In genomic region chr2:75982750-75983149, GRCh38 we compare ENCODE assay signal across 27 cellular contexts.
"Had no signal": no experiment of that assay in that cellular context is flagged by ENCODE, and none has a peak within 500 bp of the region (broad histone marks: within the 10 kb centered on the region; RNA-seq: fewer than 3 reads in every experiment).

No MANE protein-coding gene starts in this region.

- H3K9me3 Mint-ChIP-seq: nephron progenitor cell had no signal

- H3K27ac ChIP-seq: hepatocyte, left ventricle myocardium inferior, ovary, skin epidermis, stomach, suprapubic skin, thoracic aorta, tibial artery, uterus had no signal

- H3K4me3 ChIP-seq: hepatocyte, left ventricle myocardium inferior, lung, ovary, skin epidermis, stomach, suprapubic skin, thoracic aorta, tibial artery, uterus had no signal

- H3K27me3 ChIP-seq: hepatocyte, ovary, stomach, suprapubic skin, tibial artery, uterus had no signal

- DNase-seq: islet precursor cell; left ventricle myocardium inferior; mesendoderm; naive B cell; natural killer cell; nephron progenitor cell; ovary; retina; right cardiac atrium; stimulated activated CD4-positive, alpha-beta T cell treated with anti-CD3 and anti-CD28 coated beads, Interleukin-12 subunit alpha, Interleukin-12 subunit beta, amount 100 ng/mL, for 4 hours; stimulated activated CD4-positive, alpha-beta T cell treated with anti-CD3 and anti-CD28 coated beads, Interleukin-15, amount 100 ng/mL, for 24 hours; stimulated activated CD4-positive, alpha-beta T cell treated with anti-CD3 and anti-CD28 coated beads, Interleukin-2, amount 100 ng/mL, for 24 hours; stimulated activated CD4-positive, alpha-beta T cell treated with anti-CD3 and anti-CD28 coated beads, Interleukin-4, amount 100 ng/mL, for 1 hour; stimulated activated naive B cell treated with anti-CD40 and anti-IgM and Interleukin-4, amounts not matched to agents 10 μg/mL and 1 μg/mL and 100 μg/mL, for 72 hours; stimulated activated naive CD8-positive, alpha-beta T cell treated with anti-CD3 and anti-CD28 coated beads, Interleukin-15, Interleukin-2, amounts not matched to agents 100 U/mL and 50 U/mL, for 24 hours; stomach; tibial artery; trophoblast cell; uterus had no signal

- H3K79me2 ChIP-seq: hepatocyte had no signal

- H3K36me3 Mint-ChIP-seq: mesothelial cell of epicardium; naive B cell; natural killer cell; stimulated activated naive B cell treated with anti-CD40 and anti-IgM and Interleukin-4, amounts not matched to agents 10 μg/mL and 1 μg/mL and 100 μg/mL, for 72 hours had no signal

- H3K4me1 ChIP-seq: left ventricle myocardium inferior, stomach, suprapubic skin, tibial artery, uterus had no signal

- ATAC-seq: natural killer cell; right cardiac atrium; sciatic nerve; stimulated activated naive B cell treated with anti-CD40 and anti-IgM and Interleukin-4, amounts not matched to agents 10 μg/mL and 1 μg/mL and 100 μg/mL, for 72 hours; stimulated activated naive CD8-positive, alpha-beta T cell treated with anti-CD3 and anti-CD28 coated beads, Interleukin-15, Interleukin-2, amounts not matched to agents 100 U/mL and 50 U/mL, for 24 hours had no signal

- H3K4me3 Mint-ChIP-seq: mesothelial cell of epicardium; naive B cell; natural killer cell; nephron progenitor cell; stimulated activated naive B cell treated with anti-CD40 and anti-IgM and Interleukin-4, amounts not matched to agents 10 μg/mL and 1 μg/mL and 100 μg/mL, for 72 hours had no signal

- H3K27me3 Mint-ChIP-seq: naive B cell; progenitor cell of endocrine pancreas; stimulated activated naive B cell treated with anti-CD40 and anti-IgM and Interleukin-4, amounts not matched to agents 10 μg/mL and 1 μg/mL and 100 μg/mL, for 72 hours had no signal

- H3K36me3 ChIP-seq: left ventricle myocardium inferior, ovary, stomach, suprapubic skin, thoracic aorta, tibial artery, uterus had no signal

- H3K4me1 Mint-ChIP-seq: naive B cell; natural killer cell; nephron progenitor cell; stimulated activated naive B cell treated with anti-CD40 and anti-IgM and Interleukin-4, amounts not matched to agents 10 μg/mL and 1 μg/mL and 100 μg/mL, for 72 hours had no signal

- H3K27ac Mint-ChIP-seq: mesothelial cell of epicardium; natural killer cell; progenitor cell of endocrine pancreas; stimulated activated naive B cell treated with anti-CD40 and anti-IgM and Interleukin-4, amounts not matched to agents 10 μg/mL and 1 μg/mL and 100 μg/mL, for 72 hours had no signal

- H3K9me3 ChIP-seq: ovary, suprapubic skin, thoracic aorta, uterus had no signal

- H3K4me2 ChIP-seq: hepatocyte had no signal

- H2AFZ ChIP-seq: hepatocyte had no signal
